In genomic region chr3:14633819-14634424, GRCh38 we compare ENCODE assay signal across 8 cellular contexts. TPM values are rescaled to one million over a fixed set of nuclear protein-coding genes. Genes with fewer than 3 reads are reported as not detected.
DNase-seq lines count a peak whose midpoint lies in the region; ATAC-seq and TF ChIP-seq lines count a peak whose summit lies in the region.

No MANE protein-coding gene starts in this region.

- no peak overlapping the region for H3K4me3 Mint-ChIP-seq in CD8-positive, alpha-beta T cell
- H3K4me3 Mint-ChIP-seq in activated naive CD4-positive, alpha-beta T cell treated with anti-CD3 and anti-CD28 coated beads, Interleukin-2, amount 10 ng/mL, durations not matched to agents 7 days and 5 days = no peak overlapping the region

- no peaks in the 10 kb centered on the region for H3K36me3 ChIP-seq in CD8-positive, alpha-beta T cell (ENCODE audit: insufficient read depth, low read length)
- H3K36me3 ChIP-seq in HAP-1 (replicated peaks) = no peaks in the 10 kb centered on the region
- no peaks in the 10 kb centered on the region for H3K36me3 ChIP-seq in SJCRH30
- no peaks in the 10 kb centered on the region for H3K36me3 ChIP-seq in left ventricle myocardium inferior

- peaks cover 29% of the 10 kb centered on the region for H3K27me3 Mint-ChIP-seq in CD8-positive, alpha-beta T cell (ENCODE audit: low read depth)
- peaks cover 42% of the 10 kb centered on the region for H3K27me3 Mint-ChIP-seq in activated naive CD4-positive, alpha-beta T cell treated with anti-CD3 and anti-CD28 coated beads, Interleukin-2, amount 10 ng/mL, durations not matched to agents 7 days and 5 days

- H3K27me3 ChIP-seq in CD8-positive, alpha-beta T cell (ENCODE audit: insufficient read depth, low read length) = peaks cover 8% of the 10 kb centered on the region
- H3K27me3 ChIP-seq in HAP-1 (ENCODE audit: low read depth) (no peaks in the 10 kb centered on the region), SJCRH30 (peaks cover 23% of the 10 kb centered on the region), left ventricle myocardium inferior (ENCODE audit: low read depth) (peaks cover 45% of the 10 kb centered on the region)

- intact Hi-C loops in CD8-positive, alpha-beta T cell (cut with DNase I, micrococcal nuclease) = loop anchor here (1.0 kb wide), 1 partner anchor 287 kb away; no protein-coding TSS in a partner anchor
- intact Hi-C loops in left ventricle myocardium inferior (cut with micrococcal nuclease) = no loop called here

- peak; percentile 34 to 67 (median 54) for DNase-seq in CD8-positive, alpha-beta T cell
- DNase-seq in HAP-1 (ENCODE audit: low spot score in 2 of 2) (peak; percentile 61 to 71), SJCRH30 (peak; percentile 61 to 72), left ventricle myocardium inferior (peak; percentile 37), amniotic stem cell (lab: John Stamatoyannopoulos, UW) (no peak), cortex of kidney (lab: John Stamatoyannopoulos, UW) (no peak)
- peak; percentile 69 for DNase-seq in activated naive CD4-positive, alpha-beta T cell treated with anti-CD3 and anti-CD28 coated beads, Interleukin-2, amount 10 ng/mL, durations not matched to agents 7 days and 5 days
- peak; percentile 24 to 40 for DNase-seq in stimulated activated CD4-positive, alpha-beta T cell treated with anti-CD3 and anti-CD28 coated beads, Interleukin-15, amount 100 ng/mL, for 1 hour (ENCODE audit: low read depth in 1 of 2, low spot score in 1 of 2)

- no peak overlapping the region for H3K27ac Mint-ChIP-seq in CD8-positive, alpha-beta T cell
- H3K27ac Mint-ChIP-seq in activated naive CD4-positive, alpha-beta T cell treated with anti-CD3 and anti-CD28 coated beads, Interleukin-2, amount 10 ng/mL, durations not matched to agents 7 days and 5 days = peak overlapping the region; percentile 56

- H3K4me1 Mint-ChIP-seq in CD8-positive, alpha-beta T cell (ENCODE audit: low read depth) = no peaks in the 10 kb centered on the region
- H3K4me1 Mint-ChIP-seq in activated naive CD4-positive, alpha-beta T cell treated with anti-CD3 and anti-CD28 coated beads, Interleukin-2, amount 10 ng/mL, durations not matched to agents 7 days and 5 days = no peaks in the 10 kb centered on the region

- CTCF ChIA-PET in CD8-positive, alpha-beta T cell (lab: Charles Lee) = interaction anchor here (0.6 to 3.9 kb wide), 4 partner anchors 9 to 288 kb away, joined by 3 to 24 read pairs (median 13); no protein-coding TSS in a partner anchor
- CTCF ChIA-PET in activated naive CD4-positive, alpha-beta T cell treated with anti-CD3 and anti-CD28 coated beads, Interleukin-2, amount 10 ng/mL, durations not matched to agents 7 days and 5 days (lab: Charles Lee) = interaction anchor here (1.4 to 4.5 kb wide), 6 partner anchors 9 to 288 kb away, joined by 4 to 30 read pairs (median 8); partner anchors contain the start of gene CCDC174

- H3K9me3 Mint-ChIP-seq in CD8-positive, alpha-beta T cell = no peaks in the 10 kb centered on the region
- no peaks in the 10 kb centered on the region for H3K9me3 Mint-ChIP-seq in activated naive CD4-positive, alpha-beta T cell treated with anti-CD3 and anti-CD28 coated beads, Interleukin-2, amount 10 ng/mL, durations not matched to agents 7 days and 5 days

- H3K4me3 ChIP-seq in CD8-positive, alpha-beta T cell (ENCODE audit: low read depth, low read length) = no peak overlapping the region
- no peak overlapping the region for H3K4me3 ChIP-seq in HAP-1
- H3K4me3 ChIP-seq in SJCRH30 = no peak overlapping the region
- H3K4me3 ChIP-seq in left ventricle myocardium inferior = no peak overlapping the region

- no peaks in the 10 kb centered on the region for H3K36me3 Mint-ChIP-seq in CD8-positive, alpha-beta T cell
- no peaks in the 10 kb centered on the region for H3K36me3 Mint-ChIP-seq in activated naive CD4-positive, alpha-beta T cell treated with anti-CD3 and anti-CD28 coated beads, Interleukin-2, amount 10 ng/mL, durations not matched to agents 7 days and 5 days

- peak; percentile 79 for TF ChIP-seq CTCF in CD8-positive, alpha-beta T cell (IDR thresholded peaks at IDR 0.05)
- peak; percentile 82 for TF ChIP-seq CTCF in left ventricle myocardium inferior (IDR thresholded peaks at IDR 0.05; ENCODE audit: borderline replicate concordance)

- POLR2A ChIA-PET in CD8-positive, alpha-beta T cell (lab: Charles Lee) = no interaction called here

- ATAC-seq in CD8-positive, alpha-beta T cell = peak; percentile 66

- H3K4me1 ChIP-seq in CD8-positive, alpha-beta T cell (ENCODE audit: insufficient read depth, low read length) = no peaks in the 10 kb centered on the region
- H3K4me1 ChIP-seq in HAP-1 (no peaks in the 10 kb centered on the region), SJCRH30 (no peaks in the 10 kb centered on the region), left ventricle myocardium inferior (no peaks in the 10 kb centered on the region)

- H3K27ac ChIP-seq in CD8-positive, alpha-beta T cell (ENCODE audit: low read depth, low read length) = no peak overlapping the region
- H3K27ac ChIP-seq in SJCRH30 = no peak overlapping the region
- no peak overlapping the region for H3K27ac ChIP-seq in left ventricle myocardium inferior (replicated peaks)

- in situ Hi-C loops in HAP-1 (cut with MboI; ENCODE audit: low sequenced_read_pairs) = no loop called here

- H3K9me3 ChIP-seq in CD8-positive, alpha-beta T cell (ENCODE audit: low read length) = no peaks in the 10 kb centered on the region
- H3K9me3 ChIP-seq in HAP-1 (no peaks in the 10 kb centered on the region), SJCRH30 (replicated peaks) (no peaks in the 10 kb centered on the region), left ventricle myocardium inferior (replicated peaks) (no peaks in the 10 kb centered on the region)

RNA-seq across cellular contexts. Expression of gene CCDC174, which starts 17.6 kb away (rescaled TPM):
- total RNA-seq in CD8-positive, alpha-beta T cell = 10 to 100 TPM; 48.8 to 50.9 TPM
- 11.4 and 16.6 TPM in 2 replicates for total RNA-seq in SJCRH30 (2014; rRNA removed; shearing (Covaris generic))
- 11.9 TPM for total RNA-seq in left ventricle myocardium inferior

RNA-seq across cellular contexts. Expression of gene C3orf20, which starts 41.0 kb away (rescaled TPM):
- under 1 TPM; 0.22 to 0.27 TPM for total RNA-seq in CD8-positive, alpha-beta T cell
- not detected in 2 replicates for total RNA-seq in SJCRH30 (2014; rRNA removed; shearing (Covaris generic))
- total RNA-seq in left ventricle myocardium inferior = not detected

Comparison
In these comparisons a context has a peak if more than half of its experiments do, and no peak if none do; other contexts are left out.
1. DNase-seq: peak in CD8-positive, alpha-beta T cell (7 of 7), HAP-1 (2 of 2), SJCRH30 (2 of 2), activated naive CD4-positive, alpha-beta T cell treated with anti-CD3 and anti-CD28 coated beads, Interleukin-2, amount 10 ng/mL, durations not matched to agents 7 days and 5 days (single experiment), left ventricle myocardium inferior (single experiment) and stimulated activated CD4-positive, alpha-beta T cell treated with anti-CD3 and anti-CD28 coated beads, Interleukin-15, amount 100 ng/mL, for 1 hour (2 of 2); none in amniotic stem cell (single experiment) and cortex of kidney (single experiment).